ENCODE assay signal across 22 cellular contexts in the genomic region with DNA sequence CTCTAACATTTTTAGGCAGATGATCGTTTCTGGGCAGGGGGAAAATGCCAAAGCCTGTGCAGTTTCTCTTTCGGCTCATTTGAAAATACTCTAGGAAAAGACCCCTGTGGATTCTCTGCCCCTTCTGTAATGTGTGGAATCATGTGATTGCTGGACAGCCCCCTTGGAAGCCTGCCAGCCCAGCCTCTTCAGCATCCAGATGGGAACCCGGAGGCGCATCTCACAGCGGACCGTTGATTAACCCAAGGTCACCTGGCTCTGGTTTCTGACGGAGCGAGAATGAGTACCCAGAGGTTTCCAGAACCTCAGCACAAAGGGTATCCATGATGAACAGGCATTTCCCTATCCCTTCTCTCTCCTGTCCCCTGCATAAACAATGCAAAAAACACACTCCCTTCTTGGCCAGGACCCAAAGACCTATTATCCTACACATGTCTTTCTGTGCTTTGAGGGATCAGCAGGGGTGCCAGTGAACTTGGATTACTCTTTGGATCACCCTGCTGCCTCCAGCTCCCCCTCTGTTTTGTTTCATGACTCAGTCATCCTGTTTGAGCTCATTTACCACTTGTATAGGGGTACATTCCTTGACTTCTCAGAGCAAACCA.
A peak's percentile ranks its signal among the peaks of the same experiment; 100 is the strongest.
DNase-seq lines count a peak whose midpoint lies in the region; ATAC-seq and TF ChIP-seq lines count a peak whose summit lies in the region.
"Had no signal": no experiment of that assay in that cellular context is flagged by ENCODE, and none has a peak within 500 bp of the region (broad histone marks: within the 10 kb centered on the region; RNA-seq: fewer than 3 reads in every experiment).

No MANE protein-coding gene starts in this region.

- H3K27me3 ChIP-seq in H7 (ENCODE audit: control insufficient read depth, insufficient read depth, low read length) = no peaks in the 10 kb centered on the region
- H3K27me3 ChIP-seq in neural progenitor cell = no peaks in the 10 kb centered on the region
- H3K27me3 ChIP-seq: ascending aorta had no signal

- DNase-seq in H7 = peak; percentile 26
- peak; percentile 66 for DNase-seq in NCI-H748 treated with DMSO at 0.1 percent for 48 hours (lab: John Stamatoyannopoulos, UW)
- peak; percentile 48 for DNase-seq in brain pericyte (ENCODE audit: low read depth, low spot score)
- DNase-seq in neural progenitor cell (ENCODE audit: low spot score) = no peak
- DNase-seq in islet precursor cell = no peak
- no peak for DNase-seq in activated gamma-delta T cell treated with Interleukin-2 at 50 U/mL for 16 hours
- DNase-seq: activated CD4-positive, alpha-beta T cell treated with anti-CD3 and anti-CD28 coated beads for 36 hours; activated T-cell treated with anti-CD3 and anti-CD28 coated beads, Interleukin-2, amount 50 U/mL, for 48 hours; CD4-positive, alpha-beta T cell; Karpas-422; kidney glomerular epithelial cell; NCI-H2107; NCI-H526 treated with DMSO at 0.1 percent for 48 hours; small intestine; stimulated activated CD4-positive, alpha-beta T cell treated with anti-CD3 and anti-CD28 coated beads, Interleukin-2, amount 100 ng/mL, for 48 hours; stimulated activated naive CD4-positive, alpha-beta T cell had no signal

- no peaks in the 10 kb centered on the region for H3K36me3 Mint-ChIP-seq in neural progenitor cell
- H3K36me3 Mint-ChIP-seq: activated naive CD8-positive, alpha-beta T cell had no signal

- H3K9me3 Mint-ChIP-seq in neural progenitor cell = no peaks in the 10 kb centered on the region

- no peak for TF ChIP-seq CTCF in neural progenitor cell (IDR thresholded peaks at IDR 0.05)

- peaks cover 19% of the 10 kb centered on the region for H3K4me1 Mint-ChIP-seq in neural progenitor cell
- H3K4me1 Mint-ChIP-seq: activated CD4-positive, alpha-beta T cell treated with anti-CD3 and anti-CD28 coated beads for 36 hours had no signal

- H3K27ac Mint-ChIP-seq in neural progenitor cell = no peak overlapping the region
- H3K27ac Mint-ChIP-seq: activated CD4-positive, alpha-beta T cell treated with anti-CD3 and anti-CD28 coated beads for 36 hours; activated naive CD8-positive, alpha-beta T cell; CD4-positive, alpha-beta T cell; T-helper 1 cell treated with Interleukin-12 subunit alpha and Interleukin-12 subunit beta and Interleukin-4 antibody, amounts not matched to agents 30 μg/mL and 1 μg/mL, for 36 hours had no signal

- no peaks in the 10 kb centered on the region for H3K79me2 ChIP-seq in neural progenitor cell (ENCODE audit: low read depth)

- H3K4me1 ChIP-seq in neural progenitor cell = peaks cover 26% of the 10 kb centered on the region
- H3K4me1 ChIP-seq: ascending aorta had no signal

- H3K4me3 Mint-ChIP-seq in neural progenitor cell = no peak overlapping the region
- H3K4me3 Mint-ChIP-seq: activated CD4-positive, alpha-beta T cell treated with anti-CD3 and anti-CD28 coated beads for 36 hours; activated naive CD8-positive, alpha-beta T cell; CD4-positive, alpha-beta T cell; T-helper 1 cell treated with Interleukin-12 subunit alpha and Interleukin-12 subunit beta and Interleukin-4 antibody, amounts not matched to agents 30 μg/mL and 1 μg/mL, for 36 hours had no signal

- H4K20me1 ChIP-seq in neural progenitor cell (ENCODE audit: low read depth) = no peaks in the 10 kb centered on the region

- no peaks in the 10 kb centered on the region for H3K9me3 ChIP-seq in neural progenitor cell (ENCODE audit: low read depth)
- H3K9me3 ChIP-seq: ascending aorta, thoracic aorta had no signal

- H3K27me3 Mint-ChIP-seq in neural progenitor cell (ENCODE audit: insufficient read depth, low read depth) = no peaks in the 10 kb centered on the region
- H3K27me3 Mint-ChIP-seq: activated CD4-positive, alpha-beta T cell treated with anti-CD3 and anti-CD28 coated beads for 36 hours; activated naive CD8-positive, alpha-beta T cell; CD4-positive, alpha-beta T cell had no signal

- H3K27ac ChIP-seq in neural progenitor cell = no peak overlapping the region
- H3K27ac ChIP-seq: ascending aorta, coronary artery, thoracic aorta had no signal

- H2AFZ ChIP-seq in neural progenitor cell (replicated peaks) = peak overlapping the region; percentile 19

- no peak for ATAC-seq in HG03025 (IDR thresholded peaks at IDR 0.05; ENCODE audit: low FRiP score, unreplicated experiment)
- ATAC-seq: activated CD4-positive, alpha-beta T cell treated with anti-CD3 and anti-CD28 coated beads for 36 hours had no signal

- H3K4me2 ChIP-seq in neural progenitor cell = peak overlapping the region; percentile 53

- H3K4me3 ChIP-seq in H7 (ENCODE audit: insufficient read depth, low read depth, low read length) (no peak overlapping the region), neural progenitor cell (no peak overlapping the region)
- H3K4me3 ChIP-seq: ascending aorta, coronary artery, thoracic aorta had no signal

- no peaks in the 10 kb centered on the region for H3K36me3 ChIP-seq in H7 (replicated peaks; ENCODE audit: control insufficient read depth, insufficient read depth, low read length)
- no peaks in the 10 kb centered on the region for H3K36me3 ChIP-seq in neural progenitor cell
- H3K36me3 ChIP-seq: ascending aorta, thoracic aorta had no signal

- no peak overlapping the region for H3K9ac ChIP-seq in neural progenitor cell

- no peaks in the 10 kb centered on the region for H3F3A ChIP-seq in neural progenitor cell (ENCODE audit: low read depth)

Comparison
In these comparisons a context has a peak if more than half of its experiments do, and no peak if none do; other contexts are left out.
1. DNase-seq: peak in H7 (single experiment), NCI-H748 treated with DMSO at 0.1 percent for 48 hours (single experiment) and brain pericyte (single experiment); none in neural progenitor cell (single experiment), islet precursor cell (single experiment) and activated gamma-delta T cell treated with Interleukin-2 at 50 U/mL for 16 hours (single experiment).